19 cellular contexts compared by ENCODE assay signal in genomic region chr6:10268111-10268510, GRCh38.
"Had no signal": no experiment of that assay in that cellular context is flagged by ENCODE, and none has a peak within 500 bp of the region (broad histone marks: within the 10 kb centered on the region; RNA-seq: fewer than 3 reads in every experiment).

No MANE protein-coding gene starts in this region.

- DNase-seq: activated CD4-positive, alpha-beta T cell treated with anti-CD3 and anti-CD28 coated beads, Interleukin-2, amount 10 ng/mL, durations not matched to agents 24 days and 14 days; activated CD8-positive, alpha-beta memory T cell treated with anti-CD3 and anti-CD28 coated beads for 24 hours; activated naive CD4-positive, alpha-beta T cell treated with Interleukin-2 at 50 U/mL for 16 hours; activated naive CD8-positive, alpha-beta T cell treated with anti-CD3 and anti-CD28 coated beads, Interleukin-2, amount 50 U/mL, for 24 hours; effector CD4-positive, alpha-beta T cell; gastrocnemius medialis; heart right ventricle; left ventricle myocardium inferior; ovary; stimulated activated CD4-positive, alpha-beta T cell treated with anti-CD3 and anti-CD28 coated beads, Interleukin-15, amount 100 ng/mL, for 24 hours; stimulated activated CD4-positive, alpha-beta T cell treated with anti-CD3 and anti-CD28 coated beads, Interleukin-4, amount 100 ng/mL, for 24 hours; T-helper 9 cell; upper lobe of right lung had no signal

- H3K36me3 ChIP-seq: ascending aorta, cardiac muscle cell, gastrocnemius medialis, heart right ventricle, left ventricle myocardium inferior, ovary, upper lobe of right lung had no signal

- H3K27me3 Mint-ChIP-seq: activated CD4-positive, alpha-beta T cell treated with anti-CD3 and anti-CD28 coated beads, Interleukin-2, amount 10 ng/mL, durations not matched to agents 24 days and 14 days had no signal

- H3K4me3 Mint-ChIP-seq: activated CD4-positive, alpha-beta T cell treated with anti-CD3 and anti-CD28 coated beads, Interleukin-2, amount 10 ng/mL, durations not matched to agents 24 days and 14 days; activated naive CD8-positive, alpha-beta T cell treated with anti-CD3 and anti-CD28 coated beads, Interleukin-2, amount 50 U/mL, for 24 hours; memory B cell; natural killer cell treated with Interleukin-12 subunit alpha and Interleukin-12 subunit beta and Interleukin-15 and Interleukin-18, amount 100 ng/mL, for 72 hours; stimulated activated naive CD8-positive, alpha-beta T cell treated with anti-CD3 and anti-CD28 coated beads, Interleukin-15, Interleukin-2, amounts not matched to agents 100 ng/mL and 50 ng/mL, for 24 hours had no signal

- H3K4me3 ChIP-seq: ascending aorta, cardiac muscle cell, gastrocnemius medialis, heart right ventricle, left ventricle myocardium inferior, ovary, upper lobe of right lung had no signal

- H3K9me3 ChIP-seq: ascending aorta, gastrocnemius medialis, left ventricle myocardium inferior, upper lobe of right lung had no signal

- H3K36me3 Mint-ChIP-seq: memory B cell had no signal

- H3K4me1 Mint-ChIP-seq: activated CD4-positive, alpha-beta T cell treated with anti-CD3 and anti-CD28 coated beads, Interleukin-2, amount 10 ng/mL, durations not matched to agents 24 days and 14 days; activated naive CD8-positive, alpha-beta T cell treated with anti-CD3 and anti-CD28 coated beads, Interleukin-2, amount 50 U/mL, for 24 hours; memory B cell had no signal

- H3K4me1 ChIP-seq: ascending aorta, gastrocnemius medialis, heart right ventricle, left ventricle myocardium inferior, upper lobe of right lung had no signal

- H3K27ac Mint-ChIP-seq: activated CD4-positive, alpha-beta T cell treated with anti-CD3 and anti-CD28 coated beads, Interleukin-2, amount 10 ng/mL, durations not matched to agents 24 days and 14 days; activated naive CD8-positive, alpha-beta T cell treated with anti-CD3 and anti-CD28 coated beads, Interleukin-2, amount 50 U/mL, for 24 hours; memory B cell; natural killer cell treated with Interleukin-12 subunit alpha and Interleukin-12 subunit beta and Interleukin-15 and Interleukin-18, amount 100 ng/mL, for 72 hours; stimulated activated naive CD8-positive, alpha-beta T cell treated with anti-CD3 and anti-CD28 coated beads, Interleukin-15, Interleukin-2, amounts not matched to agents 100 ng/mL and 50 ng/mL, for 24 hours had no signal

- H3K27me3 ChIP-seq: ascending aorta, gastrocnemius medialis, ovary had no signal

- H3K27ac ChIP-seq: ascending aorta, cardiac muscle cell, gastrocnemius medialis, heart right ventricle, left ventricle myocardium inferior, ovary, upper lobe of right lung had no signal

- ATAC-seq: activated naive CD8-positive, alpha-beta T cell treated with anti-CD3 and anti-CD28 coated beads, Interleukin-2, amount 50 U/mL, for 24 hours; gastrocnemius medialis; heart right ventricle; natural killer cell treated with Interleukin-12 subunit alpha and Interleukin-12 subunit beta and Interleukin-15 and Interleukin-18, amount 100 ng/mL, for 72 hours; upper lobe of right lung had no signal

- H3K9me3 Mint-ChIP-seq: activated naive CD8-positive, alpha-beta T cell treated with anti-CD3 and anti-CD28 coated beads, Interleukin-2, amount 50 U/mL, for 24 hours; stimulated activated naive CD8-positive, alpha-beta T cell treated with anti-CD3 and anti-CD28 coated beads, Interleukin-15, Interleukin-2, amounts not matched to agents 100 ng/mL and 50 ng/mL, for 24 hours had no signal

- FAIRE-seq: keratinocyte had no signal
